Comparison of ENCODE assay signal across 22 cellular contexts in genomic region chr17:29016635-29017034, GRCh38. TPM values are rescaled to one million over a fixed set of nuclear protein-coding genes. Genes with fewer than 3 reads are reported as not detected.
DNase-seq lines count a peak whose midpoint lies in the region; ATAC-seq, FAIRE-seq and TF ChIP-seq lines count a peak whose summit lies in the region.
"Had no signal": no experiment of that assay in that cellular context is flagged by ENCODE, and none has a peak within 500 bp of the region (broad histone marks: within the 10 kb centered on the region; RNA-seq: fewer than 3 reads in every experiment).

No MANE protein-coding gene starts in this region.

- H3K79me1 ChIP-seq in H9 (ENCODE audit: insufficient read depth, low read depth, low read length, poor library complexity, severe bottlenecking): no peaks in the 10 kb centered on the region
- H3K79me1 ChIP-seq in H1 (ENCODE audit: low read depth, low read length): no peaks in the 10 kb centered on the region

- H2BK20ac ChIP-seq in H9 (ENCODE audit: low read depth, low read length, poor library complexity, severe bottlenecking) (no peak overlapping the region), H1 (ENCODE audit: low read length) (peak overlapping the region; percentile 63)

- H2BK5ac ChIP-seq in H9 (ENCODE audit: insufficient read length, low read length): no peak overlapping the region
- peak overlapping the region; percentile 87; the same call in 1 of the 2 replicates for H2BK5ac ChIP-seq in H1 (ENCODE audit: low read depth, low read length)

- no peaks in the 10 kb centered on the region for H3K36me3 Mint-ChIP-seq in H9 (ENCODE audit: insufficient read depth in 1 of 3, low read depth in 3 of 3)
- H3K36me3 Mint-ChIP-seq in WTC11: no peaks in the 10 kb centered on the region
- H3K36me3 Mint-ChIP-seq: IgD-negative memory B cell had no signal

- H3K27ac ChIP-seq in H9 (ENCODE audit: insufficient read length, low read depth, low read length): no peak overlapping the region
- no peak overlapping the region; the same call in 1 of the 2 replicates for H3K27ac ChIP-seq in H1 (ENCODE audit: low read depth, low read length)
- no peak overlapping the region for H3K27ac ChIP-seq in osteoblast (ENCODE audit: low read depth, low read length)
- no peak overlapping the region for H3K27ac ChIP-seq in PC-3 (ENCODE audit: low read length)
- H3K27ac ChIP-seq in left ventricle myocardium inferior (replicated peaks): no peak overlapping the region
- no peak overlapping the region for H3K27ac ChIP-seq in colonic mucosa
- H3K27ac ChIP-seq: C4-2B, GM23248 had no signal

- ATAC-seq in WTC11 (no peak), PC-3 (no peak), HG03095 (IDR thresholded peaks at IDR 0.05; ENCODE audit: unreplicated experiment) (no peak)
- ATAC-seq: HepG2 had no signal

- H3K9me3 ChIP-seq in H9 (ENCODE audit: control insufficient read depth, low read depth, low read length): no peaks in the 10 kb centered on the region
- H3K9me3 ChIP-seq in H1 (ENCODE audit: insufficient read depth in 2 of 2, low read depth in 1 of 2, low read length in 1 of 2): no peaks in the 10 kb centered on the region
- H3K9me3 ChIP-seq in osteoblast (ENCODE audit: low read depth, low read length): no peaks in the 10 kb centered on the region
- no peaks in the 10 kb centered on the region for H3K9me3 ChIP-seq in PC-3 (ENCODE audit: low read length)
- H3K9me3 ChIP-seq in left ventricle myocardium inferior (replicated peaks): no peaks in the 10 kb centered on the region
- no peaks in the 10 kb centered on the region for H3K9me3 ChIP-seq in colonic mucosa
- H3K9me3 ChIP-seq: Caco-2 had no signal

- H2BK12ac ChIP-seq in H9 (ENCODE audit: insufficient read length, low read depth, low read length): peak overlapping the region; percentile 17
- peak overlapping the region; percentile 64; the same call in 1 of the 2 replicates for H2BK12ac ChIP-seq in H1 (ENCODE audit: low read depth, low read length)

- no peak for TF ChIP-seq CTCF in H9 (conservative IDR thresholded peaks at IDR 0.05)
- TF ChIP-seq CTCF in WTC11 (IDR thresholded peaks at IDR 0.05): no peak
- TF ChIP-seq CTCF in H1 (IDR thresholded peaks at IDR 0.05; ENCODE audit: control extremely low read depth in 1 of 3, insufficient read depth in 1 of 3, low read depth in 1 of 3, low read length in 3 of 3): no peak
- no peak for TF ChIP-seq CTCF in osteoblast (IDR thresholded peaks at IDR 0.05; ENCODE audit: extremely low read depth, low read depth, low read length)
- no peak for TF ChIP-seq CTCF in PC-3 (conservative IDR thresholded peaks at IDR 0.05; ENCODE audit: low read depth, low read length)
- TF ChIP-seq CTCF in left ventricle myocardium inferior (IDR thresholded peaks at IDR 0.05; ENCODE audit: borderline replicate concordance): no peak
- no peak for TF ChIP-seq CTCF in colonic mucosa (IDR thresholded peaks at IDR 0.05)

- H3K4ac ChIP-seq in H9 (ENCODE audit: low read depth, low read length) (no peak overlapping the region), H1 (replicated peaks; ENCODE audit: insufficient read length, low read depth, low read length) (peak overlapping the region; percentile 16)

- H2AFZ ChIP-seq in H9 (ENCODE audit: low read length) (no peak overlapping the region), H1 (ENCODE audit: low read length) (no peak overlapping the region), osteoblast (ENCODE audit: low read length) (no peak overlapping the region), PC-3 (ENCODE audit: low read length) (no peak overlapping the region)
- H2AFZ ChIP-seq: GM23248 had no signal

- TF ChIP-seq POLR2A in H1 (IDR thresholded peaks at IDR 0.05; ENCODE audit: control extremely low read depth in 1 of 2, low read depth in 2 of 2, low read length in 2 of 2): no peak

- H2AK5ac ChIP-seq in H9 (ENCODE audit: insufficient read length, low read length) (no peak overlapping the region), H1 (ENCODE audit: low read depth, low read length) (peak overlapping the region; percentile 19; the same call in 1 of the 2 replicates)

- no TSS peak for BruUV-seq in PC-3 (replicated peaks; lab: Mats Ljungman, UMichigan)

- FAIRE-seq in H1 (lab: Jason Lieb, UNC): no peak
- FAIRE-seq: A204.1, D721Med, G401.6, GM12891, HepG2, HTR-8/SVneo had no signal

- TF ChIP-seq EP300 in H1 (IDR thresholded peaks at IDR 0.05; ENCODE audit: borderline replicate concordance in 1 of 2, low read depth in 2 of 2, low read length in 2 of 2): no peak

- intact Hi-C loops in PC-3 (cut with micrococcal nuclease) (no loop called here), left ventricle myocardium inferior (cut with micrococcal nuclease) (no loop called here), colonic mucosa (cut with DNase I) (no loop called here)

- H3K56ac ChIP-seq in H9 (ENCODE audit: insufficient read length, low read depth, low read length) (no peak overlapping the region), H1 (replicated peaks; ENCODE audit: insufficient read length, low read depth, low read length) (no peak overlapping the region)

- no peaks in the 10 kb centered on the region for H3K9me2 ChIP-seq in PC-3 (replicated peaks; ENCODE audit: low read length)

- H3K27ac Mint-ChIP-seq in H9 (peak overlapping the region; percentile 6 to 82 (median 48); a peak in 2 of 7 replicates), WTC11 (peak overlapping the region; percentile 86)
- H3K27ac Mint-ChIP-seq: CD4-positive, alpha-beta T cell had no signal

- peaks cover 29% of the 10 kb centered on the region for H3K4me1 ChIP-seq in H9 (ENCODE audit: insufficient read depth, low read length)
- H3K4me1 ChIP-seq in H1 (replicated peaks in 1 of 4; ENCODE audit: control insufficient read depth in 3 of 4, insufficient read depth in 4 of 4, low read length in 3 of 4): peaks cover 20 to 37% (median 32%) of the 10 kb centered on the region in 4 experiments
- H3K4me1 ChIP-seq in osteoblast (ENCODE audit: insufficient read depth, low read length): no peaks in the 10 kb centered on the region
- H3K4me1 ChIP-seq in PC-3 (ENCODE audit: insufficient read depth, low read length): no peaks in the 10 kb centered on the region
- peaks cover 10% of the 10 kb centered on the region for H3K4me1 ChIP-seq in left ventricle myocardium inferior
- peaks cover 3% of the 10 kb centered on the region for H3K4me1 ChIP-seq in colonic mucosa
- H3K4me1 ChIP-seq: Caco-2 had no signal

- no CpG with 5 or more reads among the region's 8 CpGs for WGBS in H9 (ENCODE audit: extremely low coverage, insufficient read length, low lambda C conversion rate)
- 77% methylated on average over 8 of the region's 8 CpGs; no CpG with 5 or more reads in 1 of the 2 experiments for WGBS in H1 (ENCODE audit: extremely low coverage in 1 of 2, insufficient coverage in 1 of 2, insufficient read length in 1 of 2, insufficient replicate concordance in 2 of 2, low coverage in 1 of 2, low lambda C conversion rate in 2 of 2, missing lambda C conversion rate in 1 of 2), 2 experiments

- H3K79me2 ChIP-seq in H9 (ENCODE audit: insufficient read depth, low read length): no peaks in the 10 kb centered on the region
- no peaks in the 10 kb centered on the region for H3K79me2 ChIP-seq in H1 (ENCODE audit: control insufficient read depth in 1 of 2, insufficient read depth in 2 of 2, low read length in 2 of 2)
- no peaks in the 10 kb centered on the region for H3K79me2 ChIP-seq in osteoblast (ENCODE audit: insufficient read depth, low read length)
- H3K79me2 ChIP-seq in PC-3 (ENCODE audit: low read length): no peaks in the 10 kb centered on the region

- H3T11ph ChIP-seq in H9 (ENCODE audit: low read length): no peak overlapping the region

- no peak overlapping the region for H4K8ac ChIP-seq in H9 (replicated peaks; ENCODE audit: insufficient read length, low read depth, low read length)
- no peak overlapping the region for H4K8ac ChIP-seq in H1 (ENCODE audit: extremely low read depth, insufficient read depth, low read length)

- H3K23me2 ChIP-seq in H9 (ENCODE audit: insufficient read length, low read depth, low read length, poor library complexity, severe bottlenecking) (no peaks in the 10 kb centered on the region), H1 (ENCODE audit: low read depth, low read length) (no peaks in the 10 kb centered on the region)

- no peak overlapping the region for H3K4me2 ChIP-seq in H9 (ENCODE audit: insufficient read depth, insufficient read length, low read length)
- H3K4me2 ChIP-seq in H1 (ENCODE audit: insufficient read depth in 1 of 2, low read depth in 2 of 2, low read length in 2 of 2): no peak overlapping the region
- no peak overlapping the region for H3K4me2 ChIP-seq in osteoblast (ENCODE audit: insufficient read depth, low read length)
- no peak overlapping the region for H3K4me2 ChIP-seq in PC-3 (ENCODE audit: low read length)

- DNase-seq in H9 (no peak), WTC11 (ENCODE audit: low spot score) (no peak), H1 (ENCODE audit: low read depth in 1 of 2, low spot score in 2 of 2) (no peak), osteoblast (ENCODE audit: insufficient read length, low spot score, missing footprints) (peak; percentile 68), PC-3 (no peak), left ventricle myocardium inferior (no peak), colonic mucosa (no peak)
- DNase-seq: AML-193; Caco-2; CD4-positive, alpha-beta T cell; GM23248; KG1 had no signal

- TF ChIP-seq RAD21 in H1 (IDR thresholded peaks at IDR 0.05 in 1 of 2, conservative IDR thresholded peaks at IDR 0.05 in 1 of 2; ENCODE audit: low read depth in 2 of 2, low read length in 2 of 2): no peak

- H3K23ac ChIP-seq in H9 (ENCODE audit: insufficient read length, low read depth, low read length) (no peak overlapping the region), H1 (ENCODE audit: insufficient read length) (no peak overlapping the region)

- H4K20me1 ChIP-seq in H9 (ENCODE audit: control insufficient read depth, insufficient read depth, insufficient read length) (no peaks in the 10 kb centered on the region), H1 (replicated peaks in 1 of 2; ENCODE audit: control insufficient read depth in 1 of 2, insufficient read depth in 2 of 2, low read length in 2 of 2) (no peaks in the 10 kb centered on the region), osteoblast (ENCODE audit: insufficient read depth, low read length) (no peaks in the 10 kb centered on the region), PC-3 (ENCODE audit: low read length) (no peaks in the 10 kb centered on the region)

- H3K27me3 ChIP-seq in H9 (ENCODE audit: insufficient read depth, low read length) (no peaks in the 10 kb centered on the region), H1 (replicated peaks in 1 of 4; ENCODE audit: control insufficient read depth in 3 of 4, extremely low read depth in 1 of 4, insufficient read depth in 3 of 4, low read length in 3 of 4) (peaks cover 0 to 3% (median 0%) of the 10 kb centered on the region in 4 experiments; a peak in 1 of 7 replicates), osteoblast (ENCODE audit: insufficient read depth, low read length) (peaks cover 78% of the 10 kb centered on the region), PC-3 (ENCODE audit: low read length) (peaks cover 46% of the 10 kb centered on the region), left ventricle myocardium inferior (ENCODE audit: low read depth) (peaks cover 65% of the 10 kb centered on the region), colonic mucosa (peaks cover 10% of the 10 kb centered on the region)

- POLR2A ChIA-PET in WTC11 (lab: Charles Lee): interaction anchor here (0.8 kb wide), 1 partner anchor 8 kb away, joined by 3 read pairs; no protein-coding TSS in a partner anchor
- POLR2A ChIA-PET in H1 (lab: Charles Lee; ENCODE audit: partially characterized antibody): interaction anchor here (0.6 to 2.2 kb wide), 8 partner anchors 8 to 86 kb away, joined by 3 to 14 read pairs (median 4); partner anchors contain the start of gene PIPOX
- POLR2A ChIA-PET in PC-3 (lab: Charles Lee; ENCODE audit: unreplicated experiment): no interaction called here

- H3K18ac ChIP-seq in H9 (ENCODE audit: insufficient read length, low read depth, low read length) (no peak overlapping the region), H1 (ENCODE audit: extremely low read depth, low read length) (peak overlapping the region; percentile 80; the same call in 1 of the 2 replicates)

- CTCF ChIA-PET in WTC11 (lab: Charles Lee) (interaction anchor here (0.7 to 3.5 kb wide), 15 partner anchors 11 to 129 kb away, joined by 3 to 12 read pairs (median 4); partner anchors contain the start of genes PIPOX and SEZ6), H1 (lab: Charles Lee; ENCODE audit: partially characterized antibody) (interaction anchor here (0.9 to 9.0 kb wide), 11 partner anchors 9 to 99 kb away, joined by 3 to 105 read pairs (median 4); no protein-coding TSS in a partner anchor), PC-3 (lab: Charles Lee) (no interaction called here)

- H2BK120ac ChIP-seq in H9 (ENCODE audit: low read depth, low read length, poor library complexity, severe bottlenecking) (no peak overlapping the region), H1 (replicated peaks; ENCODE audit: low read depth, low read length) (peak overlapping the region; percentile 27)

- H3K14ac ChIP-seq in H9 (ENCODE audit: insufficient read depth, low read length) (no peak overlapping the region), H1 (ENCODE audit: insufficient read length) (no peak overlapping the region)

- peaks cover 11% of the 10 kb centered on the region for H3K27me3 Mint-ChIP-seq in H9 (ENCODE audit: low read depth)
- H3K27me3 Mint-ChIP-seq in WTC11 (ENCODE audit: low read depth): peaks cover 11% of the 10 kb centered on the region

- H3K36me3 ChIP-seq in H1 (ENCODE audit: control insufficient read depth in 2 of 4, insufficient read depth in 4 of 4, low read length in 3 of 4) (no peaks in the 10 kb centered on the region), osteoblast (ENCODE audit: insufficient read depth, low read length) (no peaks in the 10 kb centered on the region), PC-3 (ENCODE audit: low read depth, low read length) (no peaks in the 10 kb centered on the region), left ventricle myocardium inferior (no peaks in the 10 kb centered on the region), colonic mucosa (no peaks in the 10 kb centered on the region)

- H2BK15ac ChIP-seq in H9 (ENCODE audit: low read depth, low read length) (no peak overlapping the region), H1 (ENCODE audit: low read length) (peak overlapping the region; percentile 93)

- H4K5ac ChIP-seq in H9 (ENCODE audit: insufficient read length, low read depth, low read length) (no peak overlapping the region), H1 (ENCODE audit: insufficient read length, low read depth, low read length) (no peak overlapping the region)

- no peak overlapping the region for H3K4me3 ChIP-seq in H1 (ENCODE audit: extremely low read depth in 1 of 4, insufficient read depth in 2 of 4, low read depth in 3 of 4, low read length in 4 of 4)
- no peak overlapping the region for H3K4me3 ChIP-seq in osteoblast (ENCODE audit: insufficient read depth, low read length)
- no peak overlapping the region for H3K4me3 ChIP-seq in PC-3 (ENCODE audit: low read length)
- no peak overlapping the region for H3K4me3 ChIP-seq in left ventricle myocardium inferior
- no peak overlapping the region for H3K4me3 ChIP-seq in colonic mucosa
- H3K4me3 ChIP-seq: GM23248 had no signal

- H3K9ac ChIP-seq in H9 (ENCODE audit: extremely low read depth, insufficient read length, low read length) (no peak overlapping the region), H1 (replicated peaks in 1 of 4; ENCODE audit: extremely low read depth in 1 of 4, low read depth in 3 of 4, low read length in 3 of 4) (no peak overlapping the region), PC-3 (ENCODE audit: low read length) (no peak overlapping the region), colonic mucosa (ENCODE audit: low read depth in 2 of 2, low read length in 2 of 2) (no peak overlapping the region)
- H3K9ac ChIP-seq: GM23248 had no signal

- H3K9me3 Mint-ChIP-seq in H9 (no peaks in the 10 kb centered on the region), WTC11 (no peaks in the 10 kb centered on the region)
- H3K9me3 Mint-ChIP-seq: CD4-positive, alpha-beta T cell; IgD-negative memory B cell had no signal

- H3K4me1 Mint-ChIP-seq in H9: peaks cover 64 to 70% of the 10 kb centered on the region in 2 experiments
- peaks cover 71% of the 10 kb centered on the region for H3K4me1 Mint-ChIP-seq in WTC11

- no peak overlapping the region for H4K91ac ChIP-seq in H9 (ENCODE audit: insufficient read length, low read depth, low read length)
- peak overlapping the region; percentile 38 for H4K91ac ChIP-seq in H1 (replicated peaks; ENCODE audit: insufficient read length, low read length)

- no peak overlapping the region for H3K4me3 Mint-ChIP-seq in H9
- no peak overlapping the region for H3K4me3 Mint-ChIP-seq in WTC11
- H3K4me3 Mint-ChIP-seq: CD4-positive, alpha-beta T cell; IgD-negative memory B cell had no signal

- H3F3A ChIP-seq in PC-3 (ENCODE audit: low read length, unreplicated experiment): no peaks in the 10 kb centered on the region

RNA-seq across cellular contexts. Expression of gene SEZ6, which starts 10.8 kb away (rescaled TPM):
- 1.8 and 2.8 TPM in 2 replicates for total RNA-seq in H9 (2021)
- total RNA-seq in WTC11 (2021): 1.4 to 3.0 TPM (median 1.6 TPM) in 3 replicates
- 6.9 and 7.8 TPM in 2 replicates for total RNA-seq in H1 (2021; fragmentation: NEBNext Ultra II Directional; extraction: Animal tissue kit (Norgen Biotek cat#: 25700))
- 8.5 and 16.1 TPM in 2 replicates for polyA plus RNA-seq in H1 (2011; rRNA removed)
- polyA plus RNA-seq in H1 (2011; cell fraction: cytosol; rRNA removed): 4.8 TPM
- polyA plus RNA-seq in H1 (2011; cell fraction: nucleus; rRNA removed): 18.6 TPM
- 10.7 to 21.5 TPM (median 18.7 TPM) in 4 replicates for polyA plus RNA-seq in H1 (2012, experiment 1 of 2)
- polyA plus RNA-seq in H1 (2012, experiment 2 of 2): 19.3 TPM
- polyA plus RNA-seq in H1 (2013, experiment 1 of 2): 11.1 TPM
- 10.2 TPM for polyA plus RNA-seq in H1 (2013, experiment 2 of 2)
- 5.6 and 13.9 TPM in 2 replicates for polyA minus RNA-seq in H1 (2011; rRNA and poly(A)+ RNA removed)
- polyA minus RNA-seq in H1 (2011; cell fraction: cytosol; rRNA and poly(A)+ RNA removed): 5.6 TPM
- polyA minus RNA-seq in H1 (2011; cell fraction: nucleus; rRNA and poly(A)+ RNA removed): 7.6 TPM
- not detected in 2 replicates for total RNA-seq in osteoblast
- total RNA-seq in PC-3 (2014; rRNA removed): not detected in 2 replicates
- total RNA-seq in left ventricle myocardium inferior: not detected
- under 1 TPM in 1 of 2 donors, not detected in 1; 0.37 TPM for total RNA-seq in colonic mucosa
- total RNA-seq: Caco-2, GM23248, HepG2 had no signal
- polyA plus RNA-seq: BJ, GM23248, HepG2 had no signal

RNA-seq across cellular contexts. Expression of gene PIPOX, which starts 26.3 kb away (rescaled TPM):
- 26.8 and 30.1 TPM in 2 replicates for total RNA-seq in H9 (2021)
- total RNA-seq in WTC11 (2021): 32.4 to 34.2 TPM (median 34.1 TPM) in 3 replicates
- 55.5 and 57.2 TPM in 2 replicates for total RNA-seq in H1 (2021; fragmentation: NEBNext Ultra II Directional; extraction: Animal tissue kit (Norgen Biotek cat#: 25700))
- 75.0 and 99.6 TPM in 2 replicates for polyA plus RNA-seq in H1 (2011; rRNA removed)
- 70.3 TPM for polyA plus RNA-seq in H1 (2011; cell fraction: cytosol; rRNA removed)
- 39.1 TPM for polyA plus RNA-seq in H1 (2011; cell fraction: nucleus; rRNA removed)
- polyA plus RNA-seq in H1 (2012, experiment 1 of 2): 46.5 to 58.4 TPM (median 54.3 TPM) in 4 replicates
- 39.4 TPM for polyA plus RNA-seq in H1 (2012, experiment 2 of 2)
- polyA plus RNA-seq in H1 (2013, experiment 1 of 2): 51.2 TPM
- polyA plus RNA-seq in H1 (2013, experiment 2 of 2): 48.0 TPM
- polyA minus RNA-seq in H1 (2011; rRNA and poly(A)+ RNA removed): 68.1 and 68.2 TPM in 2 replicates
- 15.8 TPM for polyA minus RNA-seq in H1 (2011; cell fraction: cytosol; rRNA and poly(A)+ RNA removed)
- polyA minus RNA-seq in H1 (2011; cell fraction: nucleus; rRNA and poly(A)+ RNA removed): 28.2 TPM
- total RNA-seq in osteoblast: 1.4 and 1.8 TPM in 2 replicates
- total RNA-seq in PC-3 (2014; rRNA removed): 0.87 and 1.5 TPM in 2 replicates
- 0.60 TPM for total RNA-seq in left ventricle myocardium inferior
- total RNA-seq in colonic mucosa: 1 to 10 TPM in 1 of 2 donors, under 1 TPM in 1; 0.90 to 1.4 TPM
- total RNA-seq: GM23248 had no signal
- polyA plus RNA-seq: GM23248 had no signal

Comparison
In these comparisons a context has a peak if more than half of its experiments do, and no peak if none do; other contexts are left out.
1. RNA of gene PIPOX, which starts 26.3 kb away (total RNA-seq): 55.5 to 57.2 TPM in H1, 32.4 to 34.2 TPM in WTC11 and 26.8 to 30.1 TPM in H9; 1.4 to 1.8 TPM in osteoblast, 0.90 to 1.4 TPM in colonic mucosa, 0.87 to 1.5 TPM in PC-3 and 0.60 TPM in left ventricle myocardium inferior (single experiment); every median in the first group is over 10 times any median in the second.